In the genomic region with DNA sequence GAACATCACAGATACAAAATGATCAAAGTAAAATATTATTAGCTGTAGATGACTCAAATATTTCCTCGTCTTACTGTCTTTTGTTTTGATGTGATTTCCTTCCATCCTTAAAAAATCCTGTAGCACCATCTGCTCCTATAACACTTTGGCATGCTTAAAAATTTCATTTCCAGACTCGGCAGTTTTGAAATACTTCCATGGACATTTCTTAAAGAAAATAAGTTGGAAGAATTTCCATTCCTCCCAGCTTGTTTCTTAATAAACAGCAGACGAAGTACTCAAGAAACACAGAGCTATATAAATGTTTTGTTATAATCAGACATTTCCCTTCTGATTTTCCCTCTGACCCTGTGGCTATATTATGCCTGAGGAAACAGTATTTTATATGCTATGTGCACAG, we compare ENCODE assay signal across 27 cellular contexts. TPM values are rescaled to one million over a fixed set of nuclear protein-coding genes. Genes with fewer than 3 reads are reported as not detected.
"Had no signal": no experiment of that assay in that cellular context is flagged by ENCODE, and none has a peak within 500 bp of the region (broad histone marks: within the 10 kb centered on the region; RNA-seq: fewer than 3 reads in every experiment).

No MANE protein-coding gene starts in this region.

- H3K9me3 ChIP-seq: psoas muscle, spleen, tibial artery, upper lobe of left lung, uterus had no signal

- H3K27ac ChIP-seq: coronary artery, hepatocyte, psoas muscle, spleen, tibial artery, upper lobe of left lung, uterus had no signal

- H2AFZ ChIP-seq: hepatocyte had no signal

- H3K27me3 ChIP-seq: hepatocyte, tibial artery, upper lobe of left lung, uterus had no signal

- H3K36me3 ChIP-seq: spleen, tibial artery, upper lobe of left lung, uterus had no signal

- H3K4me2 ChIP-seq: hepatocyte had no signal

- H3K4me3 ChIP-seq: coronary artery, hepatocyte, lung, psoas muscle, spleen, tibial artery, upper lobe of left lung, uterus had no signal

- DNase-seq: effector CD4-positive, alpha-beta T cell; endodermal cell; erythroblast; foreskin melanocyte; head of caudate nucleus; kidney; left cardiac atrium; left ventricle myocardium superior; mesendoderm; naive B cell; nephron progenitor cell; psoas muscle; retina; spleen; stimulated activated CD4-positive, alpha-beta T cell treated with anti-CD3 and anti-CD28 coated beads, Interleukin-15, amount 100 ng/mL, for 24 hours; stimulated activated CD4-positive, alpha-beta T cell treated with anti-CD3 and anti-CD28 coated beads, Interleukin-1b, Interleukin-23, amount 100 ng/mL, for 48 hours; stimulated activated CD4-positive, alpha-beta T cell treated with anti-CD3 and anti-CD28 coated beads, Interleukin-4, amount 100 ng/mL, for 24 hours; tibial artery; upper lobe of left lung; uterus had no signal

- ATAC-seq: left cardiac atrium; left ventricle myocardium superior; psoas muscle; sciatic nerve; stimulated activated memory B cell treated with anti-CD40 and anti-IgM and Interleukin-4, amounts not matched to agents 10 μg/mL and 1 μg/mL and 100 μg/mL, for 72 hours had no signal

- H3K4me1 ChIP-seq: psoas muscle, spleen, tibial artery, upper lobe of left lung, uterus had no signal

RNA-seq across cellular contexts. Expression of gene MUSK, which starts 47.9 kb away (rescaled TPM):
- total RNA-seq: dermis microvascular lymphatic vessel endothelial cell, endodermal cell, endothelial cell of umbilical vein had no signal
- polyA plus RNA-seq: hepatocyte had no signal
